Comparison of ENCODE assay signal across 35 cellular contexts in genomic region chr16:13540771-13541170, GRCh38.
"Had no signal": no experiment of that assay in that cellular context is flagged by ENCODE, and none has a peak within 500 bp of the region (broad histone marks: within the 10 kb centered on the region; RNA-seq: fewer than 3 reads in every experiment).

No MANE protein-coding gene starts in this region.

- H3K27ac ChIP-seq: KMS-11 had no signal

- H3K9ac ChIP-seq: KMS-11 had no signal

- DNase-seq: Karpas-422, Kasumi-1, KBM-7, KG1, MG63, MM.1S, MV-4-11, NCI-H1048, NCI-H1092, NCI-H1092 treated with DMSO at 0.1 percent for 48 hours, NCI-H1105, NCI-H1105 treated with DMSO at 0.1 percent for 48 hours, NCI-H1417, NCI-H1417 treated with DMSO at 0.1 percent for 48 hours, NCI-H1436, NCI-H1436 treated with DMSO at 0.1 percent for 48 hours, NCI-H146, NCI-H1694, NCI-H1694 treated with DMSO at 0.1 percent for 48 hours, NCI-H187, NCI-H187 treated with DMSO at 0.1 percent for 48 hours, NCI-H1930, NCI-H2029, NCI-H2029 treated with DMSO at 0.1 percent for 48 hours, NCI-H2081, NCI-H2081 treated with DMSO at 0.1 percent for 48 hours, NCI-H2107, NCI-H2171, NCI-H2171 treated with DMSO at 0.1 percent for 48 hours, NCI-H2227 treated with DMSO at 0.1 percent for 48 hours, NCI-H226, NCI-H345, NCI-H446, NCI-H446 treated with DMSO at 0.1 percent for 48 hours had no signal

- H3K9me3 ChIP-seq: MG63 had no signal

- H3K4me3 ChIP-seq: MG63 had no signal

- H3K36me3 ChIP-seq: MG63 had no signal

- H3K4me2 ChIP-seq: KMS-11 had no signal

- H3K27me3 ChIP-seq: MG63 had no signal
